In the genomic region with DNA sequence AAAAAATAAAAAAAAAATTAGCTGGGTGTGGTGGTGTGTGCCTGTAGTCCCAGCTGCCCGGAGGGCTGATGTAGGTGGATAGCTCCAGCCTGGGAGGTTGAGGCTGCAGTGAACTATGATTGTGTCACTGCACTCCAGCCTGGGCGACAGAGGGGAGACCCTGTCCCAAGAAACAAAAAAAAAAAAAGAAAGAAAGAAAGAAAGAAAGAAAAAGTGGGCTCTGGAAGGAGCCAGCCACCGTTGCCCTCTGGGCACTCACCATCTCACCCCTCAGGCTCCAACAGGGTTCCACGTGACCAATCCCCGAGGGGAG, we compare ENCODE assay signal across 12 cellular contexts.
A peak's percentile ranks its signal among the peaks of the same experiment; 100 is the strongest.
DNase-seq lines count a peak whose midpoint lies in the region; ATAC-seq and TF ChIP-seq lines count a peak whose summit lies in the region.
"Had no signal": no experiment of that assay in that cellular context is flagged by ENCODE, and none has a peak within 500 bp of the region (broad histone marks: within the 10 kb centered on the region; RNA-seq: fewer than 3 reads in every experiment).

No MANE protein-coding gene starts in this region.

- no peak overlapping the region for H3K4me2 ChIP-seq in neural progenitor cell

- peaks cover 15% of the 10 kb centered on the region for H3K27me3 Mint-ChIP-seq in neural progenitor cell (ENCODE audit: insufficient read depth, low read depth)
- H3K27me3 Mint-ChIP-seq: activated T-cell treated with anti-CD3 and anti-CD28 coated beads, Interleukin-2, amount 50 U/mL, for 24 hours; naive thymus-derived CD4-positive, alpha-beta T cell had no signal

- H3K9me3 ChIP-seq in left ventricle myocardium inferior (replicated peaks) (no peaks in the 10 kb centered on the region), right atrium auricular region (no peaks in the 10 kb centered on the region), duodenal mucosa (ENCODE audit: control insufficient read depth in 1 of 2, low read length in 2 of 2) (no peaks in the 10 kb centered on the region), neural progenitor cell (ENCODE audit: low read depth) (no peaks in the 10 kb centered on the region)

- H3K27ac ChIP-seq in left ventricle myocardium inferior (replicated peaks), result peak overlapping the region; percentile 82
- peak overlapping the region in 1 of 2 donors; percentile 38 for H3K27ac ChIP-seq in right atrium auricular region
- H3K27ac ChIP-seq in duodenal mucosa (ENCODE audit: low read depth, low read length), result peak overlapping the region; percentile 17
- H3K27ac ChIP-seq in neural progenitor cell, result no peak overlapping the region

- H4K20me1 ChIP-seq in neural progenitor cell (ENCODE audit: low read depth), result no peaks in the 10 kb centered on the region

- H2AFZ ChIP-seq in neural progenitor cell (replicated peaks), result peak overlapping the region; percentile 53

- peaks cover 77% of the 10 kb centered on the region for H3K4me1 ChIP-seq in left ventricle myocardium inferior
- peaks cover 0 to 59% of the 10 kb centered on the region in 2 donors for H3K4me1 ChIP-seq in right atrium auricular region
- peaks cover 44 to 58% of the 10 kb centered on the region in 2 donors for H3K4me1 ChIP-seq in duodenal mucosa (ENCODE audit: control insufficient read depth in 1 of 2, insufficient read depth in 2 of 2, low read length in 2 of 2)
- peaks cover 36% of the 10 kb centered on the region for H3K4me1 ChIP-seq in neural progenitor cell

- H3K9ac ChIP-seq in duodenal mucosa (ENCODE audit: low read depth in 1 of 2, low read length in 2 of 2) (no peak overlapping the region), neural progenitor cell (no peak overlapping the region)

- no peak for ATAC-seq in HG03521 (IDR thresholded peaks at IDR 0.05; ENCODE audit: unreplicated experiment)
- ATAC-seq: naive thymus-derived CD4-positive, alpha-beta T cell had no signal

- DNase-seq in left ventricle myocardium inferior (no peak), right atrium auricular region (ENCODE audit: low spot score) (no peak), neural progenitor cell (ENCODE audit: low spot score) (no peak), cerebellum (ENCODE audit: low spot score) (no peak), RKO (ENCODE audit: low spot score) (no peak), kidney tubule cell (ENCODE audit: low spot score) (no peak)
- DNase-seq: activated B cell treated with CpG ODN at 0.5 μM for 24 hours; activated T-cell treated with anti-CD3 and anti-CD28 coated beads, Interleukin-2, amount 50 U/mL, for 24 hours; KG1; naive thymus-derived CD4-positive, alpha-beta T cell had no signal

- H3K4me3 Mint-ChIP-seq in neural progenitor cell, result no peak overlapping the region
- H3K4me3 Mint-ChIP-seq: activated B cell treated with CpG ODN at 0.5 μM for 24 hours; activated T-cell treated with anti-CD3 and anti-CD28 coated beads, Interleukin-2, amount 50 U/mL, for 24 hours; naive thymus-derived CD4-positive, alpha-beta T cell had no signal

- no peaks in the 10 kb centered on the region for H3K79me2 ChIP-seq in neural progenitor cell (ENCODE audit: low read depth)

- no peaks in the 10 kb centered on the region for H3K36me3 Mint-ChIP-seq in neural progenitor cell
- H3K36me3 Mint-ChIP-seq: naive thymus-derived CD4-positive, alpha-beta T cell had no signal

- no peaks in the 10 kb centered on the region for H3K36me3 ChIP-seq in left ventricle myocardium inferior
- H3K36me3 ChIP-seq in right atrium auricular region, result no peaks in the 10 kb centered on the region
- H3K36me3 ChIP-seq in duodenal mucosa (ENCODE audit: control insufficient read depth in 1 of 2, insufficient read depth in 2 of 2, low read length in 2 of 2), result no peaks in the 10 kb centered on the region
- no peaks in the 10 kb centered on the region for H3K36me3 ChIP-seq in neural progenitor cell

- intact Hi-C loops in left ventricle myocardium inferior (cut with micrococcal nuclease), result loop anchor here (10.0 kb wide), 1 partner anchor 169 kb away; no protein-coding TSS in a partner anchor

- H3K27me3 ChIP-seq in left ventricle myocardium inferior (ENCODE audit: low read depth), result no peaks in the 10 kb centered on the region
- no peaks in the 10 kb centered on the region for H3K27me3 ChIP-seq in right atrium auricular region
- no peaks in the 10 kb centered on the region for H3K27me3 ChIP-seq in duodenal mucosa (ENCODE audit: control insufficient read depth in 1 of 2, insufficient read depth in 2 of 2, low read length in 2 of 2)
- H3K27me3 ChIP-seq in neural progenitor cell, result no peaks in the 10 kb centered on the region

- H3K9me3 Mint-ChIP-seq in neural progenitor cell, result no peaks in the 10 kb centered on the region
- H3K9me3 Mint-ChIP-seq: activated B cell treated with CpG ODN at 0.5 μM for 24 hours; activated T-cell treated with anti-CD3 and anti-CD28 coated beads, Interleukin-2, amount 50 U/mL, for 24 hours; naive thymus-derived CD4-positive, alpha-beta T cell had no signal

- H3F3A ChIP-seq in neural progenitor cell (ENCODE audit: low read depth), result peaks cover 13% of the 10 kb centered on the region

- H3K4me3 ChIP-seq in left ventricle myocardium inferior (peak overlapping the region; percentile 34), right atrium auricular region (no peak overlapping the region), duodenal mucosa (ENCODE audit: low read depth in 1 of 2, low read length in 2 of 2) (no peak overlapping the region), neural progenitor cell (no peak overlapping the region)

- TF ChIP-seq CTCF in left ventricle myocardium inferior (IDR thresholded peaks at IDR 0.05; ENCODE audit: borderline replicate concordance), result no peak
- no peak for TF ChIP-seq CTCF in right atrium auricular region (IDR thresholded peaks at IDR 0.05)
- no peak for TF ChIP-seq CTCF in neural progenitor cell (IDR thresholded peaks at IDR 0.05)

- no peak overlapping the region for H3K27ac Mint-ChIP-seq in neural progenitor cell
- H3K27ac Mint-ChIP-seq: activated B cell treated with CpG ODN at 0.5 μM for 24 hours; activated T-cell treated with anti-CD3 and anti-CD28 coated beads, Interleukin-2, amount 50 U/mL, for 24 hours; naive thymus-derived CD4-positive, alpha-beta T cell had no signal

- peaks cover 38% of the 10 kb centered on the region for H3K4me1 Mint-ChIP-seq in neural progenitor cell
